In genomic region chr11:73310661-73311393, GRCh38 we compare ENCODE assay signal across 1 cellular context.
TF ChIP-seq lines count a peak whose summit lies in the region.

No MANE protein-coding gene starts in this region.

TF ChIP-seq in WTC11, 78 proteins besides CTCF, POLR2A, EP300 and RAD21 (continued from another document):
- TF ChIP-seq MXD4 (CRISPR knock-in tag; IDR thresholded peaks at IDR 0.05; ENCODE audit: borderline replicate concordance) (no peak), ZNF138 (CRISPR knock-in tag; conservative IDR thresholded peaks at IDR 0.05) (no peak)
